Comparison of ENCODE assay signal across 8 cellular contexts in the genomic region with DNA sequence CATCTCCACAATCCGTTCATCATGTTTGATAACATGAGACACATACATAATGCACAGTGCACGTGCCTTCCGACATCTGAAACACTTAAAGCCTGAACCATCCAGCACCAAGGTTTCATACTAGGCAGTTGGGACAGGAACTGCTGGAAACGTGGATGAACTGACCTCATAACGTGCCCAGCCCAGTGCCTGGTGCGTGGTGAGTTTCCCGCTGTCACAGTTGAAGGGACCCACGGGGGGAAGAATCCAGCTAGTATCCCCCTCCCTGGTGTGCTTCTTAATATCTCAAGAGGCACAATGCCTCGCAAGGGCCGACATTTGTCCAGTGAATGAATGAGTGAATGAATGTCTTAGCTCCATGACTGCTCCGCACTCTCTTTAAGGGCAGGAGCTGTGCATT. TPM values are rescaled to one million over a fixed set of nuclear protein-coding genes. Genes with fewer than 3 reads are reported as not detected.
"Had no signal": no experiment of that assay in that cellular context is flagged by ENCODE, and none has a peak within 500 bp of the region (broad histone marks: within the 10 kb centered on the region; RNA-seq: fewer than 3 reads in every experiment).

No MANE protein-coding gene starts in this region.

- ATAC-seq: GM12878 had no signal

- H3K4me3 ChIP-seq: GM12878 had no signal

- FAIRE-seq: G401.6, GM12878, GM12891, GM12892, GM18507, GM19239 had no signal

- DNase-seq: GDM1, GF-D8 had no signal

RNA-seq across cellular contexts. Expression of a gene that starts 23.2 kb away (rescaled TPM):
- total RNA-seq: GM12878 had no signal
- polyA plus RNA-seq: GM12878 had no signal
